In the genomic region with DNA sequence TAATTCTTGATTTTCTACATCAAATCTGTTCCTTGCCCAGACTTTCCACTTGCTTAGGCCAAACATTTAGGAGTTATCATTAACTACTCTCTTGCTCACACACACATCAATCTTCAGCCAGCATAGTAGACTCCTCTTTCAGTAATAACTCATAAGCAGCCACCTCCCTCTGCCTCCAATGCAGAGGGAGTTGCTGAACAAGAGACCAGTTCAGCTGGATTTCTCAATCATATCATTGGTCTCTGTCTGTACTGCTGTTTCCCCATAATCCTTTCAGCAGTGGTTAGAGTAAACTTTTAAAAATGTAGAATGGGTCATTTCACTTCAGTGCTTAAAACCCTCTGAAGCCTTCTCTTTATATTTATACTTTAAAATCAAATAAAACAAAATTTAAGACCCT, we compare ENCODE assay signal across 1 cellular context.
TF ChIP-seq lines count a peak whose summit lies in the region.

No MANE protein-coding gene starts in this region.

TF ChIP-seq in K562, 482 proteins besides CTCF, POLR2A, EP300 and RAD21 (continued from another document):
- no peak for TF ChIP-seq STAT5A (IDR thresholded peaks at IDR 0.05; ENCODE audit: borderline replicate concordance, low read length)
- TF ChIP-seq, protein P1, sequence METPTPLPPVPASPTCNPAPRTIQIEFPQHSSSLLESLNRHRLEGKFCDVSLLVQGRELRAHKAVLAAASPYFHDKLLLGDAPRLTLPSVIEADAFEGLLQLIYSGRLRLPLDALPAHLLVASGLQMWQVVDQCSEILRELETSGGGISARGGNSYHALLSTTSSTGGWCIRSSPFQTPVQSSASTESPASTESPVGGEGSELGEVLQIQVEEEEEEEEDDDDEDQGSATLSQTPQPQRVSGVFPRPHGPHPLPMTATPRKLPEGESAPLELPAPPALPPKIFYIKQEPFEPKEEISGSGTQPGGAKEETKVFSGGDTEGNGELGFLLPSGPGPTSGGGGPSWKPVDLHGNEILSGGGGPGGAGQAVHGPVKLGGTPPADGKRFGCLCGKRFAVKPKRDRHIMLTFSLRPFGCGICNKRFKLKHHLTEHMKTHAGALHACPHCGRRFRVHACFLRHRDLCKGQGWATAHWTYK (CRISPR knock-in tag; IDR thresholded peaks at IDR 0.05), result no peak
- TF ChIP-seq ZNF445 (CRISPR knock-in tag; IDR thresholded peaks at IDR 0.05; ENCODE audit: low read depth), result no peak
- TF ChIP-seq, protein P2, sequence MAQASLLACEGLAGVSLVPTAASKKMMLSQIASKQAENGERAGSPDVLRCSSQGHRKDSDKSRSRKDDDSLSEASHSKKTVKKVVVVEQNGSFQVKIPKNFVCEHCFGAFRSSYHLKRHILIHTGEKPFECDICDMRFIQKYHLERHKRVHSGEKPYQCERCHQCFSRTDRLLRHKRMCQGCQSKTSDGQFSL (CRISPR knock-in tag; IDR thresholded peaks at IDR 0.05), result no peak
- TF ChIP-seq, protein P2 (tag; IDR thresholded peaks at IDR 0.05), result no peak
- no peak for TF ChIP-seq OTX1 (CRISPR knock-in tag; IDR thresholded peaks at IDR 0.05)
- TF ChIP-seq HDAC8 (tag; IDR thresholded peaks at IDR 0.05), result no peak
